10 cellular contexts compared by ENCODE assay signal in the genomic region with DNA sequence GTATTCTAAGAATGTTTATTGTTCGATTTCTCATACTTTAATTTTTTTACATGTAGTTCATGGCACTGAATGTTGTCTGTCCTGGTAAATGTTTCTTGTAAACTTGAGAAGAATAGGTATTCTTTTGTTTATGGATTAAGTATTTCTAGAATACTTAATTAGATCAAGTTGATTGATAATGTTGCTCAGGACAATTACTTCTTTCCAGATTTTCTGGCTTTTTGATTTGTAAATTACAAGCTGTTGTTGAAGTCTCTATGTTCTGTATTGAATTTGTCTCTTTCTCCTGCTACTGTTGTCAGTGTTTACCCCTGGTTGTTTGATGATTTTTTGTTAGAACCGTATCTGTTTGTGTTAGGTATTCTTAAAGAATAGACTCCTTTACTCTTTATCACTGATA.
"Had no signal": no experiment of that assay in that cellular context is flagged by ENCODE, and none has a peak within 500 bp of the region (broad histone marks: within the 10 kb centered on the region; RNA-seq: fewer than 3 reads in every experiment).

No MANE protein-coding gene starts in this region.

- FAIRE-seq: HepG2 had no signal

- H3K9me3 ChIP-seq: HAP-1 had no signal

- H3K4me3 Mint-ChIP-seq: GM23338, HFFc6, IgD-negative memory B cell had no signal

- H3K36me3 Mint-ChIP-seq: IgD-negative memory B cell had no signal

- H3K27ac Mint-ChIP-seq: GM23338, HFFc6, IgD-negative memory B cell had no signal

- H3K27me3 Mint-ChIP-seq: IgD-negative memory B cell had no signal

- DNase-seq: H7, HFFc6, KBM-7 had no signal

- H3K27ac ChIP-seq: HL-60, KMS-11 had no signal

- ATAC-seq: HCT116, HepG2 had no signal
